In the genomic region with DNA sequence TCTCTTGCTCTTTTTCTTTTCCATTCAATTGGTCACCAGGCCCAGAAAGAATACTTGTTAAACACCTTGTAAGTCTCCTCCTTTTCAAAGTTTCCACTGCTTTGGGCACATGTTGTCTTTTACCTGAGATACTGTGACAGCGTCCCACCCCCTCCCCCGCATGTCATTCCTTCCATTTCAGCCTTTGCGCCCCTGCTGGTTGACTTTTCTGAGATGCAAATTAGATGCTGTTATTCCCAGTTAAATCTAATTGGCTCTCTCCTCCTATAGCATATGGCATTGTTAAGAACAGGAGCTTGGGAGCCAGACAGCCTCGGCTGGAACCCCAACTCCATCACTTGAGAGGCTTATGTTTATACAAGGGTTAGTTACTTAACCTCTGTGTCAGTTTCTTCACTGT, we compare ENCODE assay signal across 16 cellular contexts.
DNase-seq lines count a peak whose midpoint lies in the region; TF ChIP-seq lines count a peak whose summit lies in the region.
"Had no signal": no experiment of that assay in that cellular context is flagged by ENCODE, and none has a peak within 500 bp of the region (broad histone marks: within the 10 kb centered on the region; RNA-seq: fewer than 3 reads in every experiment).

No MANE protein-coding gene starts in this region.

- H3K36me3 ChIP-seq in neural progenitor cell, result no peaks in the 10 kb centered on the region
- H3K36me3 ChIP-seq in tibial nerve, result no peaks in the 10 kb centered on the region
- no peaks in the 10 kb centered on the region for H3K36me3 ChIP-seq in osteoblast (ENCODE audit: insufficient read depth, low read length)
- H3K36me3 ChIP-seq: sigmoid colon, tibial artery had no signal

- H3K4me1 ChIP-seq in neural progenitor cell, result peaks cover 43% of the 10 kb centered on the region
- no peaks in the 10 kb centered on the region for H3K4me1 ChIP-seq in tibial nerve
- H3K4me1 ChIP-seq in osteoblast (ENCODE audit: insufficient read depth, low read length), result no peaks in the 10 kb centered on the region
- H3K4me1 ChIP-seq: sigmoid colon, tibial artery had no signal

- no peaks in the 10 kb centered on the region for H3K4me1 Mint-ChIP-seq in activated CD4-positive, alpha-beta T cell treated with anti-CD3 and anti-CD28 coated beads, Interleukin-2, amount 10 ng/mL, durations not matched to agents 24 days and 14 days
- peaks cover 37% of the 10 kb centered on the region for H3K4me1 Mint-ChIP-seq in neural progenitor cell
- H3K4me1 Mint-ChIP-seq: immature natural killer cell had no signal

- 39 to 47% methylated on average over 4 of the region's 4 CpGs for WGBS in tibial nerve, 2 donors

- no peaks in the 10 kb centered on the region for H3K36me3 Mint-ChIP-seq in activated CD4-positive, alpha-beta T cell treated with anti-CD3 and anti-CD28 coated beads, Interleukin-2, amount 10 ng/mL, durations not matched to agents 24 days and 14 days (ENCODE audit: low read depth)
- H3K36me3 Mint-ChIP-seq in neural progenitor cell, result no peaks in the 10 kb centered on the region
- H3K36me3 Mint-ChIP-seq: immature natural killer cell, memory B cell had no signal

- H3K79me2 ChIP-seq in neural progenitor cell (ENCODE audit: low read depth) (no peaks in the 10 kb centered on the region), osteoblast (ENCODE audit: insufficient read depth, low read length) (no peaks in the 10 kb centered on the region)

- H3K4me3 Mint-ChIP-seq in activated CD4-positive, alpha-beta T cell treated with anti-CD3 and anti-CD28 coated beads, Interleukin-2, amount 10 ng/mL, durations not matched to agents 24 days and 14 days, result no peak overlapping the region
- H3K4me3 Mint-ChIP-seq in neural progenitor cell, result no peak overlapping the region
- H3K4me3 Mint-ChIP-seq: activated CD8-positive, alpha-beta T cell treated with anti-CD3 and anti-CD28 coated beads, Interleukin-2, amount 10 ng/mL, durations not matched to agents 7 days and 5 days; immature natural killer cell; memory B cell had no signal

- peak; percentile 9 for DNase-seq in activated CD4-positive, alpha-beta T cell treated with anti-CD3 and anti-CD28 coated beads, Interleukin-2, amount 10 ng/mL, durations not matched to agents 24 days and 14 days
- DNase-seq in activated CD4-positive, alpha-beta T cell treated with anti-CD3 and anti-CD28 coated beads, Interleukin-2, amount 50 U/mL, for 48 hours, result no peak
- DNase-seq in NCI-H82 treated with DMSO at 0.1 percent for 48 hours (lab: John Stamatoyannopoulos, UW; ENCODE audit: unreplicated experiment), result peak; percentile 80
- DNase-seq in fibroblast of pulmonary artery (ENCODE audit: low read depth), result no peak
- peak; percentile 68 for DNase-seq in neural progenitor cell (ENCODE audit: low spot score)
- no peak for DNase-seq in tibial nerve (ENCODE audit: low spot score in 2 of 2)
- no peak for DNase-seq in activated effector memory CD4-positive, alpha-beta T cell treated with Interleukin-2 at 50 U/mL for 16 hours
- no peak for DNase-seq in osteoblast (ENCODE audit: insufficient read length, low spot score, missing footprints)
- DNase-seq: activated CD8-positive, alpha-beta T cell treated with anti-CD3 and anti-CD28 coated beads, Interleukin-2, amount 10 ng/mL, durations not matched to agents 7 days and 5 days; COR-L47; immature natural killer cell; NCI-H345; sigmoid colon; stimulated activated CD4-positive, alpha-beta T cell treated with anti-CD3 and anti-CD28 coated beads, Interleukin-2, amount 100 ng/mL, for 48 hours; tibial artery had no signal

- no peak for TF ChIP-seq EP300 in tibial nerve (IDR thresholded peaks at IDR 0.05)

- H3K27me3 ChIP-seq in neural progenitor cell (peaks cover 13% of the 10 kb centered on the region), tibial nerve (no peaks in the 10 kb centered on the region), osteoblast (ENCODE audit: insufficient read depth, low read length) (no peaks in the 10 kb centered on the region)
- H3K27me3 ChIP-seq: sigmoid colon, tibial artery had no signal

- TF ChIP-seq POLR2A in tibial nerve (IDR thresholded peaks at IDR 0.05), result no peak

- TF ChIP-seq CTCF in fibroblast of pulmonary artery (IDR thresholded peaks at IDR 0.05; ENCODE audit: low read length, missing control alignments) (peak; percentile 10), neural progenitor cell (IDR thresholded peaks at IDR 0.05) (peak; percentile 45), tibial nerve (IDR thresholded peaks at IDR 0.05) (no peak), osteoblast (IDR thresholded peaks at IDR 0.05; ENCODE audit: extremely low read depth, low read depth, low read length) (no peak)

- H3K4me2 ChIP-seq in neural progenitor cell (peak overlapping the region; percentile 16), osteoblast (ENCODE audit: insufficient read depth, low read length) (no peak overlapping the region)

- H3K9me3 ChIP-seq in neural progenitor cell (ENCODE audit: low read depth) (no peaks in the 10 kb centered on the region), tibial nerve (no peaks in the 10 kb centered on the region), osteoblast (ENCODE audit: low read depth, low read length) (no peaks in the 10 kb centered on the region)
- H3K9me3 ChIP-seq: sigmoid colon, tibial artery had no signal

- H3K27ac Mint-ChIP-seq in activated CD4-positive, alpha-beta T cell treated with anti-CD3 and anti-CD28 coated beads, Interleukin-2, amount 10 ng/mL, durations not matched to agents 24 days and 14 days, result no peak overlapping the region
- H3K27ac Mint-ChIP-seq in neural progenitor cell, result no peak overlapping the region
- H3K27ac Mint-ChIP-seq: activated CD8-positive, alpha-beta T cell treated with anti-CD3 and anti-CD28 coated beads, Interleukin-2, amount 10 ng/mL, durations not matched to agents 7 days and 5 days; immature natural killer cell; memory B cell had no signal

- peaks cover 2% of the 10 kb centered on the region for H3K27me3 Mint-ChIP-seq in activated CD4-positive, alpha-beta T cell treated with anti-CD3 and anti-CD28 coated beads, Interleukin-2, amount 10 ng/mL, durations not matched to agents 24 days and 14 days
- peaks cover 14% of the 10 kb centered on the region for H3K27me3 Mint-ChIP-seq in neural progenitor cell (ENCODE audit: insufficient read depth, low read depth)

- no peaks in the 10 kb centered on the region for H3K9me3 Mint-ChIP-seq in activated CD4-positive, alpha-beta T cell treated with anti-CD3 and anti-CD28 coated beads, Interleukin-2, amount 10 ng/mL, durations not matched to agents 24 days and 14 days
- no peaks in the 10 kb centered on the region for H3K9me3 Mint-ChIP-seq in neural progenitor cell
- H3K9me3 Mint-ChIP-seq: immature natural killer cell, memory B cell had no signal

- H2AFZ ChIP-seq in neural progenitor cell (replicated peaks), result no peak overlapping the region
- H2AFZ ChIP-seq in osteoblast (ENCODE audit: low read length), result no peak overlapping the region

- intact Hi-C loops in activated CD4-positive, alpha-beta T cell treated with anti-CD3 and anti-CD28 coated beads, Interleukin-2, amount 10 ng/mL, durations not matched to agents 24 days and 14 days (cut with micrococcal nuclease), result loop anchor here (10.0 kb wide), 1 partner anchor 116 kb away; no protein-coding TSS in a partner anchor

- no peak overlapping the region for H3K9ac ChIP-seq in neural progenitor cell

- H3K27ac ChIP-seq in neural progenitor cell (no peak overlapping the region), tibial nerve (no peak overlapping the region), osteoblast (ENCODE audit: low read depth, low read length) (no peak overlapping the region)
- H3K27ac ChIP-seq: sigmoid colon, tibial artery had no signal

- H3F3A ChIP-seq in neural progenitor cell (ENCODE audit: low read depth), result peaks cover 71% of the 10 kb centered on the region

- H3K4me3 ChIP-seq in fibroblast of pulmonary artery (replicated peaks; ENCODE audit: low read depth, low read length) (no peak overlapping the region), neural progenitor cell (no peak overlapping the region), tibial nerve (no peak overlapping the region), osteoblast (ENCODE audit: insufficient read depth, low read length) (no peak overlapping the region)
- H3K4me3 ChIP-seq: sigmoid colon, tibial artery had no signal

- peaks cover 21% of the 10 kb centered on the region for H4K20me1 ChIP-seq in neural progenitor cell (ENCODE audit: low read depth)
- no peaks in the 10 kb centered on the region for H4K20me1 ChIP-seq in osteoblast (ENCODE audit: insufficient read depth, low read length)

Comparison
In these comparisons a context has a peak if more than half of its experiments do, and no peak if none do; other contexts are left out.
1. DNase-seq: peak in activated CD4-positive, alpha-beta T cell treated with anti-CD3 and anti-CD28 coated beads, Interleukin-2, amount 10 ng/mL, durations not matched to agents 24 days and 14 days (single experiment), NCI-H82 treated with DMSO at 0.1 percent for 48 hours (single experiment) and neural progenitor cell (single experiment); none in activated CD4-positive, alpha-beta T cell treated with anti-CD3 and anti-CD28 coated beads, Interleukin-2, amount 50 U/mL, for 48 hours (0 of 2), fibroblast of pulmonary artery (single experiment), tibial nerve (0 of 2), activated effector memory CD4-positive, alpha-beta T cell treated with Interleukin-2 at 50 U/mL for 16 hours (single experiment) and osteoblast (single experiment).
2. CTCF ChIP-seq: peak in fibroblast of pulmonary artery (single experiment) and neural progenitor cell (single experiment); none in tibial nerve (0 of 5) and osteoblast (single experiment).